Comparison of ENCODE assay signal across 20 cellular contexts in genomic region chr4:38964942-38965775, GRCh38.
"Had no signal": no experiment of that assay in that cellular context is flagged by ENCODE, and none has a peak within 500 bp of the region (broad histone marks: within the 10 kb centered on the region; RNA-seq: fewer than 3 reads in every experiment).

No MANE protein-coding gene starts in this region.

- H3K4me3 ChIP-seq: body of pancreas, dorsolateral prefrontal cortex, spleen, tibial artery had no signal

- H3K27ac Mint-ChIP-seq: endodermal cell, nephron progenitor cell had no signal

- H3K9me3 ChIP-seq: body of pancreas, tibial artery had no signal

- H3K4me3 Mint-ChIP-seq: activated CD4-positive, alpha-beta T cell treated with anti-CD3 and anti-CD28 coated beads, Interleukin-2, amount 10 ng/mL, durations not matched to agents 24 days and 14 days; activated CD8-positive, alpha-beta T cell treated with anti-CD3 and anti-CD28 coated beads for 36 hours; activated naive CD4-positive, alpha-beta T cell treated with anti-CD3 and anti-CD28 coated beads for 36 hours; activated T-cell treated with anti-CD3 and anti-CD28 coated beads, Interleukin-2, amount 50 U/mL, for 24 hours; endodermal cell; nephron progenitor cell had no signal

- H3K4me1 Mint-ChIP-seq: endodermal cell had no signal

- DNase-seq: activated CD4-positive, alpha-beta T cell treated with anti-CD3 and anti-CD28 coated beads, Interleukin-2, amount 10 ng/mL, durations not matched to agents 24 days and 14 days; activated CD4-positive, CD25-positive, alpha-beta regulatory T cell; activated CD8-positive, alpha-beta T cell treated with anti-CD3 and anti-CD28 coated beads for 36 hours; activated naive CD4-positive, alpha-beta T cell treated with anti-CD3 and anti-CD28 coated beads for 36 hours; activated T-cell treated with anti-CD3 and anti-CD28 coated beads, Interleukin-2, amount 50 U/mL, for 24 hours; body of pancreas; caudate nucleus; dorsolateral prefrontal cortex; endodermal cell; foreskin keratinocyte; glutamatergic neuron; hypothalamus; mammary epithelial cell; midbrain; nephron progenitor cell; nucleus accumbens; posterior cingulate gyrus; spleen; tibial artery had no signal

- H3K4me1 ChIP-seq: body of pancreas, spleen, tibial artery had no signal

- FAIRE-seq: keratinocyte had no signal

- ATAC-seq: activated CD8-positive, alpha-beta T cell treated with anti-CD3 and anti-CD28 coated beads for 36 hours; body of pancreas; foreskin keratinocyte had no signal

- H3K27me3 Mint-ChIP-seq: activated CD4-positive, alpha-beta T cell treated with anti-CD3 and anti-CD28 coated beads, Interleukin-2, amount 10 ng/mL, durations not matched to agents 24 days and 14 days; activated CD8-positive, alpha-beta T cell treated with anti-CD3 and anti-CD28 coated beads for 36 hours; activated T-cell treated with anti-CD3 and anti-CD28 coated beads, Interleukin-2, amount 50 U/mL, for 24 hours had no signal

- H3K27ac ChIP-seq: body of pancreas, dorsolateral prefrontal cortex, foreskin keratinocyte, spleen, tibial artery had no signal

- H3K36me3 ChIP-seq: tibial artery had no signal

- H3K27me3 ChIP-seq: body of pancreas, dorsolateral prefrontal cortex, spleen, tibial artery had no signal
